ENCODE assay signal across 8 cellular contexts in genomic region chr16:89489731-89490385, GRCh38. TPM values are rescaled to one million over a fixed set of nuclear protein-coding genes. Genes with fewer than 3 reads are reported as not detected.
DNase-seq lines count a peak whose midpoint lies in the region; ATAC-seq, FAIRE-seq and TF ChIP-seq lines count a peak whose summit lies in the region.

No MANE protein-coding gene starts in this region.

- H3K79me2 ChIP-seq in Loucy (ENCODE audit: insufficient read depth, low read length), result peaks cover 59% of the 10 kb centered on the region

- no peak overlapping the region for H3K4me2 ChIP-seq in Loucy (ENCODE audit: low read depth, low read length, poor library complexity, severe bottlenecking)

- POLR2A ChIA-PET in HEK293T (lab: Yijun Ruan, JAX), result interaction anchor here (0.6 to 1.9 kb wide), 5 partner anchors 18 to 144 kb away, joined by 3 to 11 read pairs (median 3); partner anchors contain the start of gene SPG7

- peak overlapping the region; percentile 86 for H3K27ac ChIP-seq in C4-2B
- H3K27ac ChIP-seq in ectodermal cell (ENCODE audit: insufficient read depth, low read depth, low read length, poor library complexity, severe bottlenecking), result peak overlapping the region; percentile 91

- H3K4me3 ChIP-seq in Loucy (ENCODE audit: low read length, poor library complexity, severe bottlenecking) (peak overlapping the region; percentile 80), ectodermal cell (ENCODE audit: insufficient read depth, low read depth, low read length) (peak overlapping the region; percentile 98)

- peak overlapping the region; percentile 82 for H3K9ac ChIP-seq in Loucy (ENCODE audit: low read depth, low read length, poor library complexity, severe bottlenecking)

- CTCF ChIA-PET in HEK293T (lab: Yijun Ruan, JAX), result interaction anchor here (0.7 kb wide), 1 partner anchor 209 kb away, joined by 3 read pairs; no protein-coding TSS in a partner anchor

- H3K4me1 Mint-ChIP-seq in nephron progenitor cell, result peaks cover 75% of the 10 kb centered on the region

- H3F3A ChIP-seq in Loucy (ENCODE audit: low read depth), result no peaks in the 10 kb centered on the region

- H4K20me1 ChIP-seq in Loucy (ENCODE audit: insufficient read depth, low read length, poor library complexity, severe bottlenecking), result peaks cover 38% of the 10 kb centered on the region

- TF ChIP-seq POLR2A in GM12892 (IDR thresholded peaks at IDR 0.05; ENCODE audit: low read depth, low read length), result no peak

- no peaks in the 10 kb centered on the region for H3K9me2 ChIP-seq in Loucy (replicated peaks; ENCODE audit: low read depth, low read length)

- H3K27me3 Mint-ChIP-seq in nephron progenitor cell (ENCODE audit: low read depth, poor library complexity), result peaks cover 2% of the 10 kb centered on the region

- H3K27me3 ChIP-seq in Loucy (ENCODE audit: insufficient read depth, low read length, poor library complexity, severe bottlenecking) (no peaks in the 10 kb centered on the region), ectodermal cell (ENCODE audit: control insufficient read depth, insufficient read depth, low read length, poor library complexity, severe bottlenecking) (no peaks in the 10 kb centered on the region)

- H3K9me3 Mint-ChIP-seq in nephron progenitor cell, result no peaks in the 10 kb centered on the region

- DNase-seq in nephron progenitor cell (peak; percentile 48), NCI-H2107 (lab: John Stamatoyannopoulos, UW) (no peak), HEK293T (ENCODE audit: extremely low spot score) (no peak), GM12892 (ENCODE audit: insufficient read length) (no peak)

- ATAC-seq in GM18502 (IDR thresholded peaks at IDR 0.05; ENCODE audit: poor library complexity, unreplicated experiment), result no peak

- no peak overlapping the region for H3K4me3 Mint-ChIP-seq in nephron progenitor cell

- TF ChIP-seq CTCF in C4-2B (conservative IDR thresholded peaks at IDR 0.05), result no peak
- TF ChIP-seq CTCF in Loucy (conservative IDR thresholded peaks at IDR 0.05; ENCODE audit: low read length), result no peak
- no peak for TF ChIP-seq CTCF in nephron progenitor cell (IDR thresholded peaks at IDR 0.05)

- no peak for FAIRE-seq in GM12892 (lab: Jason Lieb, UNC)

- H3K36me3 ChIP-seq in Loucy (ENCODE audit: insufficient read depth, low read length), result no peaks in the 10 kb centered on the region
- no peaks in the 10 kb centered on the region for H3K36me3 ChIP-seq in ectodermal cell (ENCODE audit: control insufficient read depth, insufficient read depth, low read length)

- no peak overlapping the region for H3K27ac Mint-ChIP-seq in nephron progenitor cell

- peaks cover 29% of the 10 kb centered on the region for H3K4me1 ChIP-seq in Loucy (ENCODE audit: insufficient read depth, low read length, poor library complexity, severe bottlenecking)
- H3K4me1 ChIP-seq in ectodermal cell (ENCODE audit: control insufficient read depth, insufficient read depth, low read length), result peaks cover 25% of the 10 kb centered on the region

- H3K36me3 Mint-ChIP-seq in nephron progenitor cell (ENCODE audit: low read depth), result peaks cover 10% of the 10 kb centered on the region

- no peaks in the 10 kb centered on the region for H3K9me3 ChIP-seq in Loucy (ENCODE audit: insufficient read depth, low read depth, low read length)
- no peaks in the 10 kb centered on the region for H3K9me3 ChIP-seq in ectodermal cell (ENCODE audit: control insufficient read depth, low read length)

- 0% methylated on average over 93 to 94 of the region's 94 CpGs for WGBS in ectodermal cell, 2 experiments

- no peak overlapping the region for H2AFZ ChIP-seq in Loucy (ENCODE audit: low read length)

TF ChIP-seq in HEK293T, 16 proteins besides CTCF, POLR2A, EP300 and RAD21:
- TF ChIP-seq NFRKB (IDR thresholded peaks at IDR 0.05) (no peak), ZNF384 (IDR thresholded peaks at IDR 0.05) (no peak), BHLHE40 (IDR thresholded peaks at IDR 0.05; ENCODE audit: borderline replicate concordance) (no peak), SP1 (IDR thresholded peaks at IDR 0.05) (no peak), FOXK2 (IDR thresholded peaks at IDR 0.05) (no peak), ARNT (IDR thresholded peaks at IDR 0.05) (no peak), ELF4 (IDR thresholded peaks at IDR 0.05) (no peak), FOXM1 (IDR thresholded peaks at IDR 0.05; ENCODE audit: borderline replicate concordance) (no peak), L3MBTL2 (conservative IDR thresholded peaks at IDR 0.05) (no peak), CTBP1 (IDR thresholded peaks at IDR 0.05; ENCODE audit: borderline replicate concordance) (no peak), HDGF (IDR thresholded peaks at IDR 0.05; ENCODE audit: borderline replicate concordance) (no peak), SUZ12 (IDR thresholded peaks at IDR 0.05) (no peak), TARDBP (IDR thresholded peaks at IDR 0.05) (no peak), LEF1 (IDR thresholded peaks at IDR 0.05; ENCODE audit: borderline replicate concordance) (no peak), FOXA1 (IDR thresholded peaks at IDR 0.05) (no peak), PKNOX1 (IDR thresholded peaks at IDR 0.05) (no peak)

RNA-seq across cellular contexts. Expression of gene ANKRD11, which starts 0.5 kb away (rescaled TPM):
- polyA plus RNA-seq in ectodermal cell (2013, experiment 1 of 4), result 122 TPM
- 130 TPM for polyA plus RNA-seq in ectodermal cell (2013, experiment 2 of 4)
- 79.6 TPM for polyA plus RNA-seq in ectodermal cell (2013, experiment 3 of 4)
- 97.7 TPM for polyA plus RNA-seq in ectodermal cell (2013, experiment 4 of 4)
- 48.7 TPM for polyA plus RNA-seq in GM12892 (2012; ENCODE audit: missing spikeins)

RNA-seq across cellular contexts. Expression of gene SPG7, which starts 18.3 kb away (rescaled TPM):
- 116 TPM for polyA plus RNA-seq in ectodermal cell (2013, experiment 1 of 4)
- polyA plus RNA-seq in ectodermal cell (2013, experiment 2 of 4), result 126 TPM
- 88.6 TPM for polyA plus RNA-seq in ectodermal cell (2013, experiment 3 of 4)
- polyA plus RNA-seq in ectodermal cell (2013, experiment 4 of 4), result 101 TPM
- polyA plus RNA-seq in GM12892 (2012; ENCODE audit: missing spikeins), result 80.0 TPM
